ENCODE assay signal across 9 cellular contexts in genomic region chrX:28756175-28756574, GRCh38.
"Had no signal": no experiment of that assay in that cellular context is flagged by ENCODE, and none has a peak within 500 bp of the region (broad histone marks: within the 10 kb centered on the region; RNA-seq: fewer than 3 reads in every experiment).

No MANE protein-coding gene starts in this region.

- H3K9me3 Mint-ChIP-seq: GM23338 had no signal

- H3K36me3 ChIP-seq: HAP-1 had no signal

- H3K4me1 ChIP-seq: HAP-1 had no signal

- H3K4me3 Mint-ChIP-seq: GM23338, H9, HFFc6 had no signal

- H3K9me3 ChIP-seq: HAP-1 had no signal

- ATAC-seq: GM23338, HCT116 had no signal

- H3K27ac ChIP-seq: GM23248 had no signal

- DNase-seq: GM23248, GOT3, H7, H9, HCEC 1CT, HFFc6 had no signal

- H3K4me1 Mint-ChIP-seq: GM23338, H9 had no signal

- H3K27ac Mint-ChIP-seq: GM23338, H9, HFFc6 had no signal

- H3K4me3 ChIP-seq: GM23248, GM23338, HAP-1 had no signal
